Comparison of ENCODE assay signal across 1 cellular context in the genomic region with DNA sequence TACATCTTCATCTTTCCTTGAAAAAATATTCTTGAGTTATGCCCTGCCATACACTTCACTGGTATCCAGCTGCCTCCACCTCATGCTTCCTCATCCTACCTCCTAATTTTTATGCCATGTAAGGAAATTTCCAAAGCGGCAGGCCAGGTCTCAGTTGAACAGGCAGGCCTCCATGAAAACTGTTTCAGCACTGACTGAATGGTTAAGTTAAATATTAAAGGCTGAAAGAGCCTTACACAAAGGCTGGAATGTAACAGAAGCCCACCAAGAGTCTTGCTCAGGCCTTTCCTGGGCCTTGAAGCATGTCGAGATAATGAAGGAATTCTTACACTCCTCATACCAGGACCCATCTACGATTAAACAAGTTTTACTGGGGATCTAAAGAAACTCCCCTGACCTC.
TF ChIP-seq lines count a peak whose summit lies in the region.

No MANE protein-coding gene starts in this region.

TF ChIP-seq in H1, 55 proteins besides CTCF, POLR2A, EP300 and RAD21 (continued from another document):
- no peak for TF ChIP-seq CBX8 (IDR thresholded peaks at IDR 0.05; ENCODE audit: borderline replicate concordance, low read depth, low read length)
